8 cellular contexts compared by ENCODE assay signal in the genomic region with DNA sequence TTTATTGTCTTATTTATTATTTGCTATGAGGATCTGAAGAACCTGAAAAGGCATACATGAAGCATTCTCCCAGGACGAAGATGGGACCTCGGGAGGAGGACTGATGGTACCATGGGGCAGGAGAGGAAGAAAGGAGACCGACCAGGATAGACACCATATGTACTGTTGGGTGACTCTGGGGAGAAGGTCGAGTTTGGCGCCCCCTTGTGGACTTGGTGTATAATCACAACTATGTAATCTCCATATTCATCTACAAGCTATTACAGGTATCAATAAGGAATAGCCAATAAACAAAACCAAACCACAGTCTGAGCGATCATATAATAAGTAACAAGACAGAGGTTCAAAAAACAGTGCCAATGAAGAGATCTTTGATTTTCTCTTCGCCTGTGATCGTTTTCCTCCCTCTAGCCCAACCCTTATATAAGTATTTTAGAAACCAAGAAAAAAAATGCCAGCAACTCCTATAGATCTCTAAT.
DNase-seq lines count a peak whose midpoint lies in the region; ATAC-seq, FAIRE-seq and TF ChIP-seq lines count a peak whose summit lies in the region.

No MANE protein-coding gene starts in this region.

- H3K9me3 ChIP-seq in HepG2 (ENCODE audit: low read length): no peaks in the 10 kb centered on the region

- TF ChIP-seq POLR2A in HepG2 (IDR thresholded peaks at IDR 0.05; ENCODE audit: insufficient read depth in 1 of 2, low read depth in 2 of 2, low read length in 2 of 2): no peak

- H4K20me1 ChIP-seq in HepG2 (ENCODE audit: insufficient read depth, low read length): no peaks in the 10 kb centered on the region

- no peak overlapping the region for H3K9ac ChIP-seq in HepG2 (ENCODE audit: insufficient read depth, low read depth, low read length)

- no peak overlapping the region for H3K4me2 ChIP-seq in HepG2 (ENCODE audit: low read depth, low read length)

- in situ Hi-C loops in HepG2 (cut with HindIII; ENCODE audit: extremely low pct_ligation_motif_present, low pct_unique_long_range_greater_than_20kb): loop anchor here (25.0 kb wide), 1 partner anchor 1611 kb away; no protein-coding TSS in a partner anchor

- peak; percentile 71 for ATAC-seq in HG02938 (IDR thresholded peaks at IDR 0.05; ENCODE audit: unreplicated experiment)
- peak; percentile 60 for ATAC-seq in activated B cell treated with CpG ODN at 0.5 μM for 24 hours (ENCODE audit: low read depth)
- ATAC-seq in central memory CD8-positive, alpha-beta T cell (replicated peaks; ENCODE audit: extremely low read depth, poor library complexity, severe bottlenecking): peak; percentile 65
- peak; percentile 87 for ATAC-seq in HepG2
- ATAC-seq in HG02623 (IDR thresholded peaks at IDR 0.05; ENCODE audit: unreplicated experiment): no peak

- H3K4me1 ChIP-seq in HepG2 (ENCODE audit: insufficient read depth, low read length): 0 out of 2 replicates have a peak, but pooled peaks cover 6% of the 10 kb centered on the region

- CTCF ChIA-PET in activated B cell treated with CpG ODN at 0.5 μM for 24 hours (lab: Charles Lee) (interaction anchor here (0.6 to 2.0 kb wide), 9 partner anchors 8 to 1747 kb away, joined by 3 to 7 read pairs (median 4); no protein-coding TSS in a partner anchor), HepG2 (lab: Yijun Ruan, JAX; ENCODE audit: low intra/inter-chr PET ratio, low total read pairs) (interaction anchor here (0.8 to 2.9 kb wide), 5 partner anchors 9 to 1747 kb away, joined by 3 to 25 read pairs (median 19); no protein-coding TSS in a partner anchor)

- no peak overlapping the region for H3K27ac ChIP-seq in HepG2 (ENCODE audit: extremely low read length, insufficient read depth, low read length)

- H3K27me3 ChIP-seq in HepG2 (ENCODE audit: control insufficient read depth in 1 of 2, insufficient read depth in 2 of 2, low read length in 2 of 2): no peaks in the 10 kb centered on the region

- intact Hi-C loops in activated B cell treated with CpG ODN at 0.5 μM for 24 hours (cut with micrococcal nuclease) (loop anchor here (1.0 kb wide), 1 partner anchor 484 kb away; no protein-coding TSS in a partner anchor), HepG2 (cut with micrococcal nuclease; ENCODE audit: unreplicated experiment) (loop anchor here (1.0 kb wide), 2 partner anchors 478 to 484 kb away; no protein-coding TSS in a partner anchor)

- no TSS peak for BruUV-seq in HepG2 (replicated peaks; lab: Mats Ljungman, UMichigan)

- no peak overlapping the region for H3K4me3 Mint-ChIP-seq in activated B cell treated with CpG ODN at 0.5 μM for 24 hours
- H3K4me3 Mint-ChIP-seq in central memory CD8-positive, alpha-beta T cell: no peak overlapping the region

- peak; percentile 41; the same call in 1 of the 2 replicates for TF ChIP-seq RAD21 in HepG2 (CRISPR knock-in tag; IDR thresholded peaks at IDR 0.05)

- FAIRE-seq in HepG2 (lab: Jason Lieb, UNC): peak; percentile 74

- H3K27me3 Mint-ChIP-seq in activated B cell treated with CpG ODN at 0.5 μM for 24 hours: peaks cover 6% of the 10 kb centered on the region
- no peaks in the 10 kb centered on the region for H3K27me3 Mint-ChIP-seq in central memory CD8-positive, alpha-beta T cell

- H3K27ac Mint-ChIP-seq in activated B cell treated with CpG ODN at 0.5 μM for 24 hours: no peak overlapping the region
- no peak overlapping the region for H3K27ac Mint-ChIP-seq in central memory CD8-positive, alpha-beta T cell (ENCODE audit: low read depth)

- no peaks in the 10 kb centered on the region for H3K36me3 ChIP-seq in HepG2 (replicated peaks in 1 of 2; ENCODE audit: control insufficient read depth in 1 of 2, insufficient read depth in 2 of 2, low read length in 2 of 2)

- no peak overlapping the region for H2AFZ ChIP-seq in HepG2 (ENCODE audit: low read length)

- no peaks in the 10 kb centered on the region for H3K79me2 ChIP-seq in HepG2 (ENCODE audit: insufficient read depth, low read length)

- no peaks in the 10 kb centered on the region for H3K9me3 Mint-ChIP-seq in activated B cell treated with CpG ODN at 0.5 μM for 24 hours
- H3K9me3 Mint-ChIP-seq in central memory CD8-positive, alpha-beta T cell: no peaks in the 10 kb centered on the region

- 2% methylated on average over 8 of the region's 8 CpGs for WGBS in HepG2 (ENCODE audit: low lambda C conversion rate)

- H3K4me1 Mint-ChIP-seq in activated B cell treated with CpG ODN at 0.5 μM for 24 hours: no peaks in the 10 kb centered on the region
- H3K4me1 Mint-ChIP-seq in central memory CD8-positive, alpha-beta T cell: peaks cover 7% of the 10 kb centered on the region

- TF ChIP-seq CTCF in GM12875 (IDR thresholded peaks at IDR 0.05; ENCODE audit: borderline replicate concordance, insufficient read depth, low read depth, low read length) (peak; percentile 71), activated B cell treated with CpG ODN at 0.5 μM for 24 hours (IDR thresholded peaks at IDR 0.05) (no peak), HepG2 (CRISPR knock-in tag; IDR thresholded peaks at IDR 0.05) (peak; percentile 89)

- H3K4me3 ChIP-seq in GM12875 (ENCODE audit: low read depth, low read length) (no peak overlapping the region), HepG2 (replicated peaks in 1 of 3; ENCODE audit: insufficient read depth in 1 of 3, low read depth in 2 of 3, low read length in 3 of 3) (no peak overlapping the region)

- H3K36me3 Mint-ChIP-seq in activated B cell treated with CpG ODN at 0.5 μM for 24 hours (ENCODE audit: low read depth): no peaks in the 10 kb centered on the region
- H3K36me3 Mint-ChIP-seq in central memory CD8-positive, alpha-beta T cell (ENCODE audit: insufficient read depth): no peaks in the 10 kb centered on the region

- DNase-seq in NCI-H2196 (lab: John Stamatoyannopoulos, UW; ENCODE audit: unreplicated experiment): peak; percentile 60
- peak; percentile 37 for DNase-seq in activated B cell treated with CpG ODN at 0.5 μM for 24 hours
- peak; percentile 30 to 54 for DNase-seq in central memory CD8-positive, alpha-beta T cell (ENCODE audit: low spot score in 2 of 2)
- DNase-seq in HepG2 (ENCODE audit: low spot score): peak; percentile 87
- DNase-seq in stimulated activated CD8-positive, alpha-beta memory T cell treated with anti-CD3 and anti-CD28 coated beads, Interleukin-12 subunit alpha, Interleukin-12 subunit beta, amount 100 ng/mL, for 1 hour (ENCODE audit: low read depth): peak; percentile 64

- no peak for TF ChIP-seq EP300 in HepG2 (IDR thresholded peaks at IDR 0.05; ENCODE audit: low read depth in 2 of 2, low read length in 2 of 2)
- no peak for TF ChIP-seq EP300 in HepG2 (CRISPR knock-in tag; IDR thresholded peaks at IDR 0.05; ENCODE audit: borderline replicate concordance)

- POLR2A ChIA-PET in activated B cell treated with CpG ODN at 0.5 μM for 24 hours (lab: Charles Lee): no interaction called here
- POLR2A ChIA-PET in HepG2 (lab: Yijun Ruan, JAX): interaction anchor here (1.0 kb wide), 1 partner anchor 9 kb away, joined by 9 read pairs; no protein-coding TSS in a partner anchor

TF ChIP-seq in HepG2, 621 proteins besides CTCF, POLR2A, EP300 and RAD21 (continues in another document):
- no peak for TF ChIP-seq KDM5B (CRISPR knock-in tag; IDR thresholded peaks at IDR 0.05; ENCODE audit: borderline replicate concordance)
- TF ChIP-seq, protein P1, sequence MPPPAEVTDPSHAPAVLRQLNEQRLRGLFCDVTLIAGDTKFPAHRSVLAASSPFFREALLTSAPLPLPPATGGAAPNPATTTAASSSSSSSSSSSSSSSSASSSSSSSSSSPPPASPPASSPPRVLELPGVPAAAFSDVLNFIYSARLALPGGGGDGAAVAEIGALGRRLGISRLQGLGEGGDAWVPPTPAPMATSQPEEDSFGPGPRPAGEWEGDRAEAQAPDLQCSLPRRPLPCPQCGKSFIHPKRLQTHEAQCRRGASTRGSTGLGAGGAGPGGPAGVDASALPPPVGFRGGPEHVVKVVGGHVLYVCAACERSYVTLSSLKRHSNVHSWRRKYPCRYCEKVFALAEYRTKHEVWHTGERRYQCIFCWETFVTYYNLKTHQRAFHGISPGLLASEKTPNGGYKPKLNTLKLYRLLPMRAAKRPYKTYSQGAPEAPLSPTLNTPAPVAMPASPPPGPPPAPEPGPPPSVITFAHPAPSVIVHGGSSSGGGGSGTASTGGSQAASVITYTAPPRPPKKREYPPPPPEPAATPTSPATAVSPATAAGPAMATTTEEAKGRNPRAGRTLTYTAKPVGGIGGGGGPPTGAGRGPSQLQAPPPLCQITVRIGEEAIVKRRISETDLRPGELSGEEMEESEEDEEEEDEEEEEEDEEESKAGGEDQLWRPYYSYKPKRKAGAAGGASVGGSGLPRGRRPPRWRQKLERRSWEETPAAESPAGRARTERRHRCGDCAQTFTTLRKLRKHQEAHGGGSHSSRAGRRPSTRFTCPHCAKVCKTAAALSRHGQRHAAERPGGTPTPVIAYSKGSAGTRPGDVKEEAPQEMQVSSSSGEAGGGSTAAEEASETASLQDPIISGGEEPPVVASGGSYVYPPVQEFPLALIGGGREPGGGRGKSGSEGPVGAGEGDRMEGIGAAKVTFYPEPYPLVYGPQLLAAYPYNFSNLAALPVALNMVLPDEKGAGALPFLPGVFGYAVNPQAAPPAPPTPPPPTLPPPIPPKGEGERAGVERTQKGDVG (CRISPR knock-in tag; IDR thresholded peaks at IDR 0.05; ENCODE audit: borderline replicate concordance): no peak

Comparison
In these comparisons a context has a peak if more than half of its experiments do, and no peak if none do; other contexts are left out.
1. DNase-seq: peak in every context shown above with its lines; median percentile 87 in HepG2; 64 in stimulated activated CD8-positive, alpha-beta memory T cell treated with anti-CD3 and anti-CD28 coated beads, Interleukin-12 subunit alpha, Interleukin-12 subunit beta, amount 100 ng/mL, for 1 hour; 60 in NCI-H2196; 42 in central memory CD8-positive, alpha-beta T cell; 37 in activated B cell treated with CpG ODN at 0.5 μM for 24 hours.